ENCODE assay signal across 16 cellular contexts in genomic region chr7:121164247-121164646, GRCh38.
DNase-seq lines count a peak whose midpoint lies in the region; ATAC-seq and TF ChIP-seq lines count a peak whose summit lies in the region.
"Had no signal": no experiment of that assay in that cellular context is flagged by ENCODE, and none has a peak within 500 bp of the region (broad histone marks: within the 10 kb centered on the region; RNA-seq: fewer than 3 reads in every experiment).

No MANE protein-coding gene starts in this region.

- TF ChIP-seq CTCF in DND-41 (IDR thresholded peaks at IDR 0.05; ENCODE audit: borderline replicate concordance, extremely low read depth, low read length, poor library complexity, severe bottlenecking) (no peak), PC-9 (conservative IDR thresholded peaks at IDR 0.05) (no peak)

- H3K79me2 ChIP-seq in DND-41 (ENCODE audit: insufficient read depth, low read length) (no peaks in the 10 kb centered on the region), PC-9 (ENCODE audit: low read depth) (no peaks in the 10 kb centered on the region)

- no peaks in the 10 kb centered on the region; the same call in none of the 2 replicates for H3K9me2 ChIP-seq in PC-9 (ENCODE audit: insufficient read depth)

- no peaks in the 10 kb centered on the region for H3K9me3 ChIP-seq in BLaER1
- H3K9me3 ChIP-seq in DND-41 (ENCODE audit: insufficient read depth, low read length, severe bottlenecking): no peaks in the 10 kb centered on the region
- H3K9me3 ChIP-seq in PC-9 (ENCODE audit: insufficient read depth, low read depth): no peaks in the 10 kb centered on the region
- H3K9me3 ChIP-seq: MG63 had no signal

- ATAC-seq in DND-41 (ENCODE audit: insufficient read depth, low read depth): no peak
- no peak for ATAC-seq in naive B cell (ENCODE audit: low read depth in 2 of 2)
- no peak for ATAC-seq in GM18517 (IDR thresholded peaks at IDR 0.05; ENCODE audit: unreplicated experiment)

- H3K36me3 ChIP-seq in BLaER1 (peaks cover 36% of the 10 kb centered on the region), DND-41 (ENCODE audit: insufficient read depth, low read length) (no peaks in the 10 kb centered on the region), PC-9 (ENCODE audit: low read depth) (no peaks in the 10 kb centered on the region)
- H3K36me3 ChIP-seq: MG63 had no signal

- intact Hi-C loops in PC-9 (cut with micrococcal nuclease; ENCODE audit: unreplicated experiment): no loop called here
- intact Hi-C loops in posterior vena cava (cut with DNase I): no loop called here

- H3K36me3 Mint-ChIP-seq in naive B cell: peaks cover 0 to 7% of the 10 kb centered on the region in 2 donors
- H3K36me3 Mint-ChIP-seq: CD8-positive, alpha-beta memory T cell had no signal

- H3K27ac Mint-ChIP-seq in naive B cell: peak overlapping the region; percentile 5 to 87 (median 78)
- H3K27ac Mint-ChIP-seq: CD8-positive, alpha-beta memory T cell; T-helper 1 cell treated with Interleukin-12 subunit alpha and Interleukin-12 subunit beta and Interleukin-4 antibody, amounts not matched to agents 30 μg/mL and 1 μg/mL, for 36 hours had no signal

- H4K20me1 ChIP-seq in BLaER1 (no peaks in the 10 kb centered on the region), DND-41 (ENCODE audit: insufficient read depth, low read length) (no peaks in the 10 kb centered on the region), PC-9 (ENCODE audit: insufficient read depth) (no peaks in the 10 kb centered on the region)

- CTCF ChIA-PET in PC-9 (lab: Charles Lee): no interaction called here

- POLR2A ChIA-PET in PC-9 (lab: Charles Lee; ENCODE audit: unreplicated experiment): interaction anchor here (0.6 kb wide), 1 partner anchor 75 kb away, joined by 3 read pairs; no protein-coding TSS in a partner anchor

- BruUV-seq in PC-9 (replicated peaks; lab: Mats Ljungman, UMichigan): no TSS peak

- DNase-seq in DND-41 (no peak), PC-9 (no peak), naive B cell (no peak), NCI-H1105 treated with DMSO at 0.1 percent for 48 hours (lab: John Stamatoyannopoulos, UW) (no peak), posterior vena cava (ENCODE audit: low spot score) (no peak)
- DNase-seq: ACHN; CD8-positive, alpha-beta memory T cell; MG63; NCI-H1417 treated with DMSO at 0.1 percent for 48 hours; NCI-H187; OCI-M1; SHP77 had no signal

- H3K4me1 ChIP-seq in BLaER1 (peaks cover 57% of the 10 kb centered on the region), DND-41 (ENCODE audit: insufficient read depth, low read length) (no peaks in the 10 kb centered on the region), PC-9 (replicated peaks; ENCODE audit: insufficient read depth) (no peaks in the 10 kb centered on the region)

- H3K4me3 Mint-ChIP-seq in naive B cell: peak overlapping the region in 3 of 8 donors; percentile 6 to 23 (median 20)
- H3K4me3 Mint-ChIP-seq: CD8-positive, alpha-beta memory T cell; T-helper 1 cell treated with Interleukin-12 subunit alpha and Interleukin-12 subunit beta and Interleukin-4 antibody, amounts not matched to agents 30 μg/mL and 1 μg/mL, for 36 hours had no signal

- H3K27me3 ChIP-seq in BLaER1: no peaks in the 10 kb centered on the region
- H3K27me3 ChIP-seq in DND-41 (ENCODE audit: insufficient read depth, low read length, poor library complexity): no peaks in the 10 kb centered on the region
- H3K27me3 ChIP-seq in PC-9 (ENCODE audit: insufficient read depth, low read depth): no peaks in the 10 kb centered on the region
- H3K27me3 ChIP-seq: MG63 had no signal

- H3K9ac ChIP-seq in BLaER1: 0 out of 2 replicates have a peak overlapping the region, but pooled peaks have one; percentile 40
- no peak overlapping the region for H3K9ac ChIP-seq in DND-41 (ENCODE audit: low read depth, low read length)

- H3K4me1 Mint-ChIP-seq in naive B cell: peaks cover 35 to 44% (median 42%) of the 10 kb centered on the region in 3 donors
- H3K4me1 Mint-ChIP-seq: CD8-positive, alpha-beta memory T cell had no signal

- H2AFZ ChIP-seq in DND-41 (ENCODE audit: low read depth, low read length) (0 out of 2 replicates have a peak overlapping the region, but pooled peaks have one; percentile 29), PC-9 (0 out of 2 replicates have a peak overlapping the region, but pooled peaks have one; percentile 12)

- peak overlapping the region; percentile 62 for H3K4me2 ChIP-seq in BLaER1
- no peak overlapping the region for H3K4me2 ChIP-seq in DND-41 (ENCODE audit: insufficient read depth, low read length)
- H3K4me2 ChIP-seq in PC-9: no peak overlapping the region

- H3K4me3 ChIP-seq in BLaER1 (no peak overlapping the region), DND-41 (ENCODE audit: low read depth in 1 of 2, low read length in 2 of 2) (no peak overlapping the region), PC-9 (no peak overlapping the region)
- H3K4me3 ChIP-seq: MG63 had no signal

- peaks cover 0 to 4% (median 0%) of the 10 kb centered on the region in 7 donors for H3K9me3 Mint-ChIP-seq in naive B cell
- H3K9me3 Mint-ChIP-seq: CD8-positive, alpha-beta memory T cell; T-helper 1 cell treated with Interleukin-12 subunit alpha and Interleukin-12 subunit beta and Interleukin-4 antibody, amounts not matched to agents 30 μg/mL and 1 μg/mL, for 36 hours had no signal

- H3K27ac ChIP-seq in BLaER1: peak overlapping the region; percentile 24; the same call in 1 of the 2 replicates
- H3K27ac ChIP-seq in DND-41 (ENCODE audit: low read length): no peak overlapping the region
- H3K27ac ChIP-seq in PC-9: no peak overlapping the region
- H3K27ac ChIP-seq: C4-2B had no signal

- H3F3A ChIP-seq in PC-9 (ENCODE audit: insufficient read depth, low read depth): no peaks in the 10 kb centered on the region

- no peaks in the 10 kb centered on the region for H3K27me3 Mint-ChIP-seq in naive B cell
